Comparison of ENCODE assay signal across 16 cellular contexts in genomic region chr5:53820802-53821171, GRCh38.
DNase-seq lines count a peak whose midpoint lies in the region; ATAC-seq, FAIRE-seq and TF ChIP-seq lines count a peak whose summit lies in the region.
"Had no signal": no experiment of that assay in that cellular context is flagged by ENCODE, and none has a peak within 500 bp of the region (broad histone marks: within the 10 kb centered on the region; RNA-seq: fewer than 3 reads in every experiment).

No MANE protein-coding gene starts in this region.

- TF ChIP-seq CTCF in uterus (IDR thresholded peaks at IDR 0.05), result no peak

- no peaks in the 10 kb centered on the region for H3K27me3 ChIP-seq in uterus

- DNase-seq in DMS 273 (lab: John Stamatoyannopoulos, UW; ENCODE audit: unreplicated experiment) (peak; percentile 81), GM19239 (ENCODE audit: insufficient read length, low spot score) (no peak), SKM-1 treated with dmso at 0.1 percent for 144 hours (lab: John Stamatoyannopoulos, UW; ENCODE audit: unreplicated experiment) (no peak), NCI-H2107 (lab: John Stamatoyannopoulos, UW) (no peak), uterus (no peak), superior temporal gyrus (ENCODE audit: extremely low spot score) (no peak)
- DNase-seq: activated CD4-positive, alpha-beta T cell treated with anti-CD3 and anti-CD28 coated beads for 4 hours; activated naive CD8-positive, alpha-beta T cell treated with anti-CD3 and anti-CD28 coated beads, Interleukin-2, amount 10 ng/mL, durations not matched to agents 7 days and 5 days; DND-41; dorsolateral prefrontal cortex; hippocampal formation; NCI-H1436; Right ventricle myocardium superior had no signal

- H3K27ac ChIP-seq in uterus, result no peak overlapping the region

- no peaks in the 10 kb centered on the region for H3K9me3 ChIP-seq in uterus

- intact Hi-C loops in uterus (cut with DNase I; ENCODE audit: low total_unique reads), result no loop called here

- FAIRE-seq in GM19239 (lab: Jason Lieb, UNC), result peak; percentile 68
- FAIRE-seq: A204.1 had no signal

- no peak overlapping the region for H3K4me3 ChIP-seq in uterus
- H3K4me3 ChIP-seq: dorsolateral prefrontal cortex had no signal

- ATAC-seq in HG02623 (IDR thresholded peaks at IDR 0.05; ENCODE audit: unreplicated experiment) (peak; percentile 90), HG03439 (IDR thresholded peaks at IDR 0.05; ENCODE audit: unreplicated experiment) (peak; percentile 96)

- H3K4me1 ChIP-seq in uterus, result no peaks in the 10 kb centered on the region

- no peaks in the 10 kb centered on the region for H3K36me3 ChIP-seq in uterus

- no peak for TF ChIP-seq POLR2A in uterus (IDR thresholded peaks at IDR 0.05)
